ENCODE assay signal across 8 cellular contexts in the genomic region with DNA sequence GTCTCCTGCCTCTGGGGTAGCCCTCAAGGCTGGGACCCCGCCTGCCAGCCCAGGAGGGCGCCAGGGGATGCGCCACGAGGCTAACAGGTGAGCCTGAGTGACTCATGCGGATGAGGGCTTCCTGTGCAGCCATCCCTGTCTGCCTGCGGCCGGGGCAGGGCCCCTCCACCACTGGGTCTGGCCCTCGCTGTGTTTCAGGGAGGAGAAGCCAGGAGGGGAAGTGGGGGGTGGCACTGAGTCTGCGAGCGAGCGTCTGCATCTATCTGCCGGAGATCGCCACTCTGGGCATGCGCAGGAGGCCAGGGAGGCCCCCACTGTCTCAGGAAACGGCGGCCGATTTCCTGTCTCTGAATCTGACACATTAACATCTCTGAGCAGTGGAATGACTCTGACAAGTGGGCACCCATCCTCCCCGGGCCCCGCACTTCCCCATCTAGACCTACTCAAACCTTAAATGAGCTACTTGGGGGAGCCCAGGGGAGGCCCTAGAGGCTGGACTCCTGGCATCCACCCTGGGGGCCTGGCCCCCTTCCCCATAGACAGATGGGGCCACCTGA. TPM values are rescaled to one million over a fixed set of nuclear protein-coding genes. Genes with fewer than 3 reads are reported as not detected.
DNase-seq lines count a peak whose midpoint lies in the region; ATAC-seq and TF ChIP-seq lines count a peak whose summit lies in the region.

No MANE protein-coding gene starts in this region.

- no peaks in the 10 kb centered on the region for H3K27me3 Mint-ChIP-seq in activated CD8-positive, alpha-beta T cell treated with anti-CD3 and anti-CD28 coated beads for 36 hours
- H3K27me3 Mint-ChIP-seq in endodermal cell (ENCODE audit: insufficient read depth) (no peaks in the 10 kb centered on the region), mesothelial cell of epicardium (ENCODE audit: low read depth) (no peaks in the 10 kb centered on the region)

- intact Hi-C loops in activated CD8-positive, alpha-beta T cell treated with anti-CD3 and anti-CD28 coated beads for 36 hours (cut with micrococcal nuclease): no loop called here

- H3K36me3 ChIP-seq in endodermal cell (ENCODE audit: control insufficient read depth, insufficient read depth, low read length): peaks cover 3% of the 10 kb centered on the region

- CTCF ChIA-PET in activated CD8-positive, alpha-beta T cell treated with anti-CD3 and anti-CD28 coated beads for 36 hours (lab: Charles Lee): interaction anchor here (0.9 to 3.2 kb wide), 4 partner anchors 12 to 420 kb away, joined by 3 to 11 read pairs (median 4); partner anchors contain the start of gene IL27RA

- TF ChIP-seq CTCF in activated CD8-positive, alpha-beta T cell treated with anti-CD3 and anti-CD28 coated beads for 36 hours (IDR thresholded peaks at IDR 0.05): no peak
- no peak for TF ChIP-seq CTCF in endodermal cell (conservative IDR thresholded peaks at IDR 0.05)
- TF ChIP-seq CTCF in mesothelial cell of epicardium (IDR thresholded peaks at IDR 0.05; ENCODE audit: unreplicated experiment): no peak

- no peaks in the 10 kb centered on the region for H3K27me3 ChIP-seq in endodermal cell (ENCODE audit: control insufficient read depth, insufficient read depth, low read length, poor library complexity, severe bottlenecking)

- ATAC-seq in GM18861 (IDR thresholded peaks at IDR 0.05; ENCODE audit: unreplicated experiment) (peak; percentile 71), HG02981 (IDR thresholded peaks at IDR 0.05; ENCODE audit: unreplicated experiment) (peak; percentile 77)
- ATAC-seq in activated CD8-positive, alpha-beta T cell treated with anti-CD3 and anti-CD28 coated beads for 36 hours: peak; percentile 93

- H3K36me3 Mint-ChIP-seq in activated CD8-positive, alpha-beta T cell treated with anti-CD3 and anti-CD28 coated beads for 36 hours (ENCODE audit: low read depth): peaks cover 9% of the 10 kb centered on the region
- H3K36me3 Mint-ChIP-seq in endodermal cell (ENCODE audit: low read depth) (peaks cover 32% of the 10 kb centered on the region), mesothelial cell of epicardium (peaks cover 12% of the 10 kb centered on the region)

- no peaks in the 10 kb centered on the region for H3K4me1 ChIP-seq in endodermal cell (ENCODE audit: control insufficient read depth, insufficient read depth, low read length)

- peak overlapping the region; percentile 67 for H3K4me3 Mint-ChIP-seq in activated CD8-positive, alpha-beta T cell treated with anti-CD3 and anti-CD28 coated beads for 36 hours
- H3K4me3 Mint-ChIP-seq in endodermal cell (no peak overlapping the region), mesothelial cell of epicardium (peak overlapping the region; percentile 40)

- H3K9ac ChIP-seq in endodermal cell (ENCODE audit: extremely low read depth, low read length, poor library complexity, severe bottlenecking): no peak overlapping the region

- no peak overlapping the region for H3K4me3 ChIP-seq in endodermal cell (ENCODE audit: low read length)

- H3K9me3 Mint-ChIP-seq in activated CD8-positive, alpha-beta T cell treated with anti-CD3 and anti-CD28 coated beads for 36 hours: no peaks in the 10 kb centered on the region
- H3K9me3 Mint-ChIP-seq in endodermal cell: no peaks in the 10 kb centered on the region
- H3K9me3 Mint-ChIP-seq in mesothelial cell of epicardium: no peaks in the 10 kb centered on the region

- 55 to 76% methylated on average over 12 to 19 of the region's 19 CpGs for WGBS in endodermal cell (ENCODE audit: insufficient coverage in 1 of 2, insufficient read length in 1 of 2), 2 experiments

- no peak overlapping the region for H3K27ac ChIP-seq in endodermal cell (ENCODE audit: low read depth, low read length)

- H3K27ac Mint-ChIP-seq in activated CD8-positive, alpha-beta T cell treated with anti-CD3 and anti-CD28 coated beads for 36 hours: peak overlapping the region; percentile 98
- H3K27ac Mint-ChIP-seq in endodermal cell (peak overlapping the region; percentile 80), mesothelial cell of epicardium (peak overlapping the region; percentile 85)

- DNase-seq in NCI-H226 (peak; percentile 76), endodermal cell (peak; percentile 92), mesothelial cell of epicardium (ENCODE audit: low spot score in 2 of 2, unreplicated experiment in 2 of 2) (peak; percentile 70 to 73), NCI-H774 (lab: John Stamatoyannopoulos, UW) (no peak)
- DNase-seq in activated CD8-positive, alpha-beta T cell treated with anti-CD3 and anti-CD28 coated beads for 36 hours: peak; percentile 100
- DNase-seq in stimulated activated CD8-positive, alpha-beta memory T cell treated with anti-CD3 and anti-CD28 coated beads, Interleukin-4, amount 100 ng/mL, for 24 hours (ENCODE audit: low read depth): peak; percentile 99

- H3K4me1 Mint-ChIP-seq in activated CD8-positive, alpha-beta T cell treated with anti-CD3 and anti-CD28 coated beads for 36 hours (ENCODE audit: low read depth): peaks cover 65% of the 10 kb centered on the region
- H3K4me1 Mint-ChIP-seq in endodermal cell (peaks cover 22% of the 10 kb centered on the region), mesothelial cell of epicardium (peaks cover 15% of the 10 kb centered on the region)

- POLR2A ChIA-PET in activated CD8-positive, alpha-beta T cell treated with anti-CD3 and anti-CD28 coated beads for 36 hours (lab: Charles Lee): interaction anchor here (1.5 to 8.5 kb wide), 4 partner anchors 16 to 85 kb away, joined by 5 to 96 read pairs (median 8); partner anchors contain the start of genes DCAF15, IL27RA and RFX1

- no peaks in the 10 kb centered on the region for H3K9me3 ChIP-seq in endodermal cell (ENCODE audit: control insufficient read depth, low read length)

RNA-seq across cellular contexts. Expression of gene RFX1, which starts 19.7 kb away (rescaled TPM):
- 10 to 100 TPM; 13.3 to 14.1 TPM for total RNA-seq in activated CD8-positive, alpha-beta T cell treated with anti-CD3 and anti-CD28 coated beads for 36 hours
- total RNA-seq in endodermal cell: 10 to 100 TPM; 17.1 to 24.3 TPM
- 11.6 TPM for polyA plus RNA-seq in endodermal cell (2013, experiment 1 of 2)
- polyA plus RNA-seq in endodermal cell (2013, experiment 2 of 2): 11.2 TPM
- total RNA-seq in mesothelial cell of epicardium: 20.6 to 21.6 TPM (median 21.2 TPM) in 3 replicates

RNA-seq across cellular contexts. Expression of gene DCAF15, which starts 34.1 kb away (rescaled TPM):
- 10 to 100 TPM; 51.3 to 51.9 TPM for total RNA-seq in activated CD8-positive, alpha-beta T cell treated with anti-CD3 and anti-CD28 coated beads for 36 hours
- 10 to 100 TPM; 62.4 to 72.9 TPM for total RNA-seq in endodermal cell
- 55.3 TPM for polyA plus RNA-seq in endodermal cell (2013, experiment 1 of 2)
- 50.7 TPM for polyA plus RNA-seq in endodermal cell (2013, experiment 2 of 2)
- total RNA-seq in mesothelial cell of epicardium: 54.4 to 56.6 TPM (median 55.7 TPM) in 3 replicates

RNA-seq across cellular contexts. Expression of gene RLN3, which starts 41.5 kb away (rescaled TPM):
- not detected for total RNA-seq in activated CD8-positive, alpha-beta T cell treated with anti-CD3 and anti-CD28 coated beads for 36 hours
- total RNA-seq in endodermal cell (not detected), mesothelial cell of epicardium (not detected in 3 replicates)
- not detected for polyA plus RNA-seq in endodermal cell (2013, experiment 1 of 2)
- polyA plus RNA-seq in endodermal cell (2013, experiment 2 of 2): not detected

RNA-seq across cellular contexts. Expression of gene IL27RA, which starts 45.1 kb away (rescaled TPM):
- total RNA-seq in activated CD8-positive, alpha-beta T cell treated with anti-CD3 and anti-CD28 coated beads for 36 hours: 10 to 100 TPM; 46.5 to 48.2 TPM
- total RNA-seq in endodermal cell (10 to 100 TPM; 10.3 to 10.8 TPM), mesothelial cell of epicardium (6.2 to 6.6 TPM (median 6.5 TPM) in 3 replicates)
- polyA plus RNA-seq in endodermal cell (2013, experiment 1 of 2): 4.4 TPM
- polyA plus RNA-seq in endodermal cell (2013, experiment 2 of 2): 4.1 TPM

RNA-seq across cellular contexts. Expression of gene PODNL1, which starts 48.2 kb away (rescaled TPM):
- total RNA-seq in activated CD8-positive, alpha-beta T cell treated with anti-CD3 and anti-CD28 coated beads for 36 hours: not detected
- under 1 TPM in 1 of 2 donors, not detected in 1; 0.29 TPM for total RNA-seq in endodermal cell
- 1.3 TPM for polyA plus RNA-seq in endodermal cell (2013, experiment 1 of 2)
- 3.0 TPM for polyA plus RNA-seq in endodermal cell (2013, experiment 2 of 2)
- total RNA-seq in mesothelial cell of epicardium: 0.20 to 1.0 TPM (median 0.75 TPM) in 3 replicates
